In genomic region chr2:178484245-178485041, GRCh38 we compare ENCODE assay signal across 1 cellular context.
TF ChIP-seq lines count a peak whose summit lies in the region.

No MANE protein-coding gene starts in this region.

TF ChIP-seq in GM23338, 12 proteins besides CTCF, POLR2A, EP300 and RAD21 (continued from another document):
- TF ChIP-seq ZNF462 (CRISPR knock-in tag; IDR thresholded peaks at IDR 0.05): no peak
- TF ChIP-seq STAT1 (IDR thresholded peaks at IDR 0.05; ENCODE audit: unreplicated experiment): no peak
- no peak for TF ChIP-seq EZH2phosphoT487 (IDR thresholded peaks at IDR 0.05; ENCODE audit: unreplicated experiment)
- no peak for TF ChIP-seq CREB1 (CRISPR knock-in tag; IDR thresholded peaks at IDR 0.05; ENCODE audit: low read depth)
- TF ChIP-seq EZH2 (IDR thresholded peaks at IDR 0.05; ENCODE audit: low read depth, unreplicated experiment): no peak
- no peak for TF ChIP-seq POLR2AphosphoS5 (IDR thresholded peaks at IDR 0.05; ENCODE audit: low read depth)
- TF ChIP-seq JUNB (IDR thresholded peaks at IDR 0.05; ENCODE audit: unreplicated experiment): no peak
- TF ChIP-seq ZNF331 (CRISPR knock-in tag; IDR thresholded peaks at IDR 0.05; ENCODE audit: low read depth): no peak
- TF ChIP-seq REST (IDR thresholded peaks at IDR 0.05; ENCODE audit: unreplicated experiment): no peak
- no peak for TF ChIP-seq NANOG (IDR thresholded peaks at IDR 0.05; ENCODE audit: borderline replicate concordance)
